Comparison of ENCODE assay signal across 1 cellular context in genomic region chr7:21300692-21301091, GRCh38.
TF ChIP-seq lines count a peak whose summit lies in the region.

No MANE protein-coding gene starts in this region.

TF ChIP-seq in K562, 482 proteins besides CTCF, POLR2A, EP300 and RAD21 (continued from another document):
- TF ChIP-seq NR0B1 (IDR thresholded peaks at IDR 0.05; ENCODE audit: partially characterized antibody) (no peak), SNIP1 (IDR thresholded peaks at IDR 0.05; ENCODE audit: low read depth) (no peak)
